In the genomic region with DNA sequence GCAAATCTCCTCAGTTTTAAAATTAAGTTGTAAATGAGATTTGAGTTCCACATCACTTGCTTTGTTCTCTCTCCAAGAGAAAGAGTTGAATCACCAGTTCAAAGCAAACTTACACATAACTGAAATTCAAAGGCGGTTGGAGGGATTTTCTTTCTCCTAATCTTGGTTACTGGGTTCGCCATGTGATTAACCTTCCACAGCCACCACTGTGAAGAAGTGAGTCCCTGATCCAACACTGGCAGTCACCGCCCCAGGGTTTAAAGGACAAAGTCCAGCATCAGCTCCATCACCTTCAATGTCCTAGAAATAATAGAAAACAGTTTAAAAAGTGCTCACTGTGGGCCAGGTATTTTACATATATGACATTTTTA, we compare ENCODE assay signal across 19 cellular contexts.
"Had no signal": no experiment of that assay in that cellular context is flagged by ENCODE, and none has a peak within 500 bp of the region (broad histone marks: within the 10 kb centered on the region; RNA-seq: fewer than 3 reads in every experiment).

No MANE protein-coding gene starts in this region.

- H3K27ac Mint-ChIP-seq: activated T-cell treated with anti-CD3 and anti-CD28 coated beads, Interleukin-2, amount 50 U/mL, for 72 hours; mesothelial cell of epicardium; stimulated activated effector memory CD8-positive, alpha-beta T cell treated with anti-CD3 and anti-CD28 coated beads, Interleukin-12 subunit alpha, Interleukin-12 subunit beta, amount 100 ng/mL, for 72 hours; type B pancreatic cell had no signal

- H3K27me3 ChIP-seq: ascending aorta, gastroesophageal sphincter, pancreas, testis had no signal

- H3K27me3 Mint-ChIP-seq: activated naive CD4-positive, alpha-beta T cell treated with anti-CD3 and anti-CD28 coated beads, Interleukin-2, amount 50 U/mL, for 24 hours; type B pancreatic cell had no signal

- H3K4me3 ChIP-seq: ascending aorta, esophagus muscularis mucosa, gastroesophageal sphincter, heart left ventricle, lung, pancreas, testis had no signal

- H3K36me3 Mint-ChIP-seq: activated naive CD4-positive, alpha-beta T cell treated with anti-CD3 and anti-CD28 coated beads, Interleukin-2, amount 50 U/mL, for 24 hours; mesothelial cell of epicardium; stimulated activated effector memory CD8-positive, alpha-beta T cell treated with anti-CD3 and anti-CD28 coated beads, Interleukin-12 subunit alpha, Interleukin-12 subunit beta, amount 100 ng/mL, for 72 hours; type B pancreatic cell had no signal

- H3K4me3 Mint-ChIP-seq: activated naive CD4-positive, alpha-beta T cell treated with anti-CD3 and anti-CD28 coated beads, Interleukin-2, amount 50 U/mL, for 24 hours; activated T-cell treated with anti-CD3 and anti-CD28 coated beads, Interleukin-2, amount 50 U/mL, for 72 hours; mesothelial cell of epicardium; stimulated activated effector memory CD8-positive, alpha-beta T cell treated with anti-CD3 and anti-CD28 coated beads, Interleukin-12 subunit alpha, Interleukin-12 subunit beta, amount 100 ng/mL, for 72 hours; type B pancreatic cell had no signal

- H3K27ac ChIP-seq: ascending aorta, esophagus muscularis mucosa, gastroesophageal sphincter, heart left ventricle, pancreas, testis had no signal

- ATAC-seq: activated T-cell treated with anti-CD3 and anti-CD28 coated beads, Interleukin-2, amount 50 U/mL, for 72 hours; gastroesophageal sphincter; heart left ventricle; pancreas; sciatic nerve had no signal

- H3K36me3 ChIP-seq: ascending aorta, esophagus muscularis mucosa, gastroesophageal sphincter, heart left ventricle, pancreas had no signal

- H3K4me1 ChIP-seq: ascending aorta, esophagus muscularis mucosa, gastroesophageal sphincter, heart left ventricle, pancreas, testis had no signal

- H3K4me1 Mint-ChIP-seq: activated naive CD4-positive, alpha-beta T cell treated with anti-CD3 and anti-CD28 coated beads, Interleukin-2, amount 50 U/mL, for 24 hours; stimulated activated effector memory CD8-positive, alpha-beta T cell treated with anti-CD3 and anti-CD28 coated beads, Interleukin-12 subunit alpha, Interleukin-12 subunit beta, amount 100 ng/mL, for 72 hours had no signal

- H3K9me3 Mint-ChIP-seq: activated naive CD4-positive, alpha-beta T cell treated with anti-CD3 and anti-CD28 coated beads, Interleukin-2, amount 50 U/mL, for 24 hours; activated T-cell treated with anti-CD3 and anti-CD28 coated beads, Interleukin-2, amount 50 U/mL, for 72 hours; mesothelial cell of epicardium; stimulated activated effector memory CD8-positive, alpha-beta T cell treated with anti-CD3 and anti-CD28 coated beads, Interleukin-12 subunit alpha, Interleukin-12 subunit beta, amount 100 ng/mL, for 72 hours; type B pancreatic cell had no signal

- DNase-seq: activated CD4-positive, alpha-beta T cell treated with anti-CD3 and anti-CD28 coated beads, Interleukin-2, amount 50 U/mL, for 4 hours; activated gamma-delta T cell; activated T-cell treated with anti-CD3 and anti-CD28 coated beads, Interleukin-2, amount 50 U/mL, for 72 hours; dermis blood vessel endothelial cell; effector memory CD4-positive, alpha-beta T cell; heart left ventricle; pancreas; stimulated activated CD4-positive, alpha-beta T cell treated with anti-CD3 and anti-CD28 coated beads, Interleukin-4, amount 100 ng/mL, for 24 hours; T-helper 2 cell; testis had no signal

- H3K9me3 ChIP-seq: ascending aorta, esophagus muscularis mucosa, gastroesophageal sphincter, heart left ventricle, pancreas, testis had no signal
